26 cellular contexts compared by ENCODE assay signal in the genomic region with DNA sequence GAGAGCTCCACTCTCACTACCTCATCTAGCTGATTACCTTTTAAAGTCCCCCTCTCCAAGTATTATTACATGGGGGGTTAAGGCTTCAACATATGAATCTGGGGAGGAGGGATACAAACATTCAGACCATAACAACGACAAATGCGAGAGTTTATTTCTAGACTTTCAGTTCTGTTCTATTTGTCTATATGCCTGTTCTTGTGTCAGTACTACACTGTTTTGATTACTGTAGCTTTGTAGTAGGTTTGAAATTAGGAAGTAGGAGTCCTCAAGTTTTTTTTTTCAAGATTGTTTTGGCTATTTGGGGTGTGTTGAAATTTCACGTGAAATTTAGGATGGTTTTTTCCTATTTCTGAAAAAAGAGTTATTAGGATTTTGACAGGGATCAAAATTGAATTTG.
"Had no signal": no experiment of that assay in that cellular context is flagged by ENCODE, and none has a peak within 500 bp of the region (broad histone marks: within the 10 kb centered on the region; RNA-seq: fewer than 3 reads in every experiment).

No MANE protein-coding gene starts in this region.

- DNase-seq: activated CD4-positive, alpha-beta memory T cell treated with anti-CD3 and anti-CD28 coated beads for 36 hours; activated CD4-positive, alpha-beta T cell treated with anti-CD3 and anti-CD28 coated beads, Interleukin-2, amount 10 ng/mL, durations not matched to agents 7 days and 5 days; activated CD4-positive, CD25-positive, alpha-beta regulatory T cell; activated CD8-positive, alpha-beta memory T cell treated with anti-CD3 and anti-CD28 coated beads for 24 hours; activated gamma-delta T cell treated with Interleukin-2 at 50 U/mL for 16 hours; activated naive CD4-positive, alpha-beta T cell treated with anti-CD3 and anti-CD28 coated beads, Interleukin-2, amount 10 ng/mL, durations not matched to agents 7 days and 5 days; activated T-cell treated with anti-CD3 and anti-CD28 coated beads, Interleukin-2, amount 50 U/mL, for 48 hours; amygdala; MM.1S; NCI-H1105; NCI-H1436; NCI-H1694 treated with DMSO at 0.1 percent for 48 hours; NCI-H2029 treated with DMSO at 0.1 percent for 48 hours; NCI-H510A treated with DMSO at 0.1 percent for 48 hours; NCI-H69; NK-92 treated with Interleukin-12 subunit alpha and Interleukin-12 subunit beta, amount 100 ng/mL, for 24 hours; OCI-M1; RPMI8226; T-helper 1 cell; T-helper 9 cell had no signal

- ATAC-seq: Panc1, Right ventricle myocardium inferior had no signal

- H3K27ac Mint-ChIP-seq: activated CD4-positive, alpha-beta memory T cell treated with anti-CD3 and anti-CD28 coated beads for 36 hours; activated naive CD4-positive, alpha-beta T cell treated with anti-CD3 and anti-CD28 coated beads, Interleukin-2, amount 10 ng/mL, durations not matched to agents 7 days and 5 days; activated T-helper 2 cell treated with anti-CD3 and anti-CD28 coated beads, Interferon-gamma antibody, Interleukin-2, Interleukin-4, amounts not matched to agents 10 μg/mL and 5 μg/mL and 100 μg/mL, durations not matched to agents 14 hours and 24 hours and 36 hours; brain had no signal

- H3K9me3 Mint-ChIP-seq: central memory CD8-positive, alpha-beta T cell had no signal

- H3K27ac ChIP-seq: SK-N-MC had no signal

- H3K4me3 ChIP-seq: SK-N-MC had no signal

- H3K27me3 Mint-ChIP-seq: activated CD4-positive, alpha-beta memory T cell treated with anti-CD3 and anti-CD28 coated beads for 36 hours; activated CD4-positive, alpha-beta T cell treated with anti-CD3 and anti-CD28 coated beads, Interleukin-2, amount 10 ng/mL, durations not matched to agents 7 days and 5 days; activated naive CD4-positive, alpha-beta T cell treated with anti-CD3 and anti-CD28 coated beads, Interleukin-2, amount 10 ng/mL, durations not matched to agents 7 days and 5 days; central memory CD8-positive, alpha-beta T cell had no signal

- H3K4me3 Mint-ChIP-seq: activated CD4-positive, alpha-beta memory T cell treated with anti-CD3 and anti-CD28 coated beads for 36 hours; activated CD4-positive, alpha-beta T cell treated with anti-CD3 and anti-CD28 coated beads, Interleukin-2, amount 10 ng/mL, durations not matched to agents 7 days and 5 days; activated naive CD4-positive, alpha-beta T cell treated with anti-CD3 and anti-CD28 coated beads, Interleukin-2, amount 10 ng/mL, durations not matched to agents 7 days and 5 days; brain; central memory CD8-positive, alpha-beta T cell had no signal
